ENCODE assay signal across 8 cellular contexts in genomic region chr14:45253070-45253753, GRCh38. TPM values are rescaled to one million over a fixed set of nuclear protein-coding genes. Genes with fewer than 3 reads are reported as not detected.
DNase-seq lines count a peak whose midpoint lies in the region; ATAC-seq lines count a peak whose summit lies in the region.

Gene MIS18BP1, minus strand, starts transcription at chr14:45253202. Its CDS starts 5,916 bp downstream, at chr14:45247286.

- peak; percentile 73 for ATAC-seq in GM19372 (IDR thresholded peaks at IDR 0.05; ENCODE audit: low read depth, unreplicated experiment)
- peak; percentile 51 for ATAC-seq in HG03558 (IDR thresholded peaks at IDR 0.05; ENCODE audit: extremely low read depth, unreplicated experiment)
- ATAC-seq in left lobe of liver = peak; percentile 94

- peaks cover 18% of the 10 kb centered on the region for H3K9me3 Mint-ChIP-seq in dendritic cell treated with granulocyte-macrophage colony-stimulating factor and Interleukin-4, amounts not matched to agents 40 ng/mL and 50 ng/mL, for 4 days

- H3K36me3 Mint-ChIP-seq in dendritic cell treated with granulocyte-macrophage colony-stimulating factor and Interleukin-4, amounts not matched to agents 40 ng/mL and 50 ng/mL, for 4 days (ENCODE audit: low read depth) = peaks cover 21% of the 10 kb centered on the region

- no peaks in the 10 kb centered on the region for H3K27me3 Mint-ChIP-seq in dendritic cell treated with granulocyte-macrophage colony-stimulating factor and Interleukin-4, amounts not matched to agents 40 ng/mL and 50 ng/mL, for 4 days

- peaks cover 28% of the 10 kb centered on the region for H3K4me1 Mint-ChIP-seq in dendritic cell treated with granulocyte-macrophage colony-stimulating factor and Interleukin-4, amounts not matched to agents 40 ng/mL and 50 ng/mL, for 4 days (ENCODE audit: low read depth)

- intact Hi-C loops in dendritic cell treated with granulocyte-macrophage colony-stimulating factor and Interleukin-4, amounts not matched to agents 40 ng/mL and 50 ng/mL, for 4 days (cut with micrococcal nuclease) = loop anchor here (1.0 kb wide), 4 partner anchors 118 to 356 kb away; partner anchors contain the start of genes FANCM, PRPF39 and TOGARAM1

- H3K27ac Mint-ChIP-seq in dendritic cell treated with granulocyte-macrophage colony-stimulating factor and Interleukin-4, amounts not matched to agents 40 ng/mL and 50 ng/mL, for 4 days = peak within 1 kb of the TSS; percentile 97

- H3K4me3 Mint-ChIP-seq in dendritic cell treated with granulocyte-macrophage colony-stimulating factor and Interleukin-4, amounts not matched to agents 40 ng/mL and 50 ng/mL, for 4 days = peak within 1 kb of the TSS; percentile 89

- peak; percentile 99 for DNase-seq in CD1c-positive myeloid dendritic cell (ENCODE audit: extremely low spot score)
- peak; percentile 98 for DNase-seq in NCI-H748 (lab: John Stamatoyannopoulos, UW; ENCODE audit: unreplicated experiment)
- DNase-seq in activated CD4-positive, alpha-beta T cell treated with anti-CD3 and anti-CD28 coated beads, Interleukin-2, amount 50 U/mL, for 1 hour = peak; percentile 92
- DNase-seq in left lobe of liver (ENCODE audit: low spot score) = peak; percentile 97
- peak; percentile 89 for DNase-seq in stimulated activated CD4-positive, alpha-beta T cell treated with anti-CD3 and anti-CD28 coated beads, Interleukin-2, amount 100 ng/mL, for 4 hours (ENCODE audit: low read depth)

RNA-seq across cellular contexts. Expression of gene MIS18BP1, which starts in this region (rescaled TPM):
- 3.4 TPM for total RNA-seq in left lobe of liver

Comparison
In these comparisons a context has a peak if more than half of its experiments do, and no peak if none do; other contexts are left out.
1. Peak in every context shown above with its lines: DNase-seq and ATAC-seq.